ENCODE assay signal across 7 cellular contexts in the genomic region with DNA sequence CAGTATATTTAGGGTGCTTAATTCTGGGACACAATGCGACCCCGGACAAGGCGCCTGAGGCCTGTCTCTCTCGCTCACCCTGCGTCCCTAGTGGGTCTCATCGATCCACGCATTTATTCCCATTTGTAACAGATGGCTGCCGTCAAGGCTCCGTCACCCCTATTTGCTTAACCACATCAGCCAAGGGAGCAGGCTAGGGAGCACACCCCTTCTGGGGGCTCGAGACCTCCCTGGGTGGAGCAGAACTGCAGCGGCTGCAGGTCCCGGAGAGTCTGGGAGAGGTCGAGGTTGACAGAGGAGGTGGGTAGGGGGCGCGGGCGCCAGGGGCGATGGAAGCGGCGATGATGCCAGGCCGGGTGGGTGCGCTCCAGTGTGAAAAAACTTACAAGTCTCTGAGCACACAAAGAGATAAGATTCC. TPM values are rescaled to one million over a fixed set of nuclear protein-coding genes. Genes with fewer than 3 reads are reported as not detected.
DNase-seq lines count a peak whose midpoint lies in the region; FAIRE-seq and TF ChIP-seq lines count a peak whose summit lies in the region.

No MANE protein-coding gene starts in this region.

- FAIRE-seq in astrocyte (lab: Jason Lieb, UNC): no peak

- WGBS in spleen, 5 donors: 0 to 1% (median 1%) methylated on average over 20 to 21 of the region's 21 CpGs

- intact Hi-C loops in spleen (cut with DNase I; ENCODE audit: low total_unique reads): loop anchor here (10.0 kb wide), 1 partner anchor 174 kb away; no protein-coding TSS in a partner anchor

- H3K4me3 Mint-ChIP-seq in astrocyte (ENCODE audit: unreplicated experiment): peak overlapping the region; percentile 99

- TF ChIP-seq POLR2A in spleen (IDR thresholded peaks at IDR 0.05): no peak

- H3K27ac Mint-ChIP-seq in astrocyte (ENCODE audit: unreplicated experiment): peak overlapping the region; percentile 94

- no peak for TF ChIP-seq CTCF in astrocyte (IDR thresholded peaks at IDR 0.05; ENCODE audit: insufficient read depth, low read depth, low read length)
- no peak for TF ChIP-seq CTCF in spleen (IDR thresholded peaks at IDR 0.05 in 8 of 11, conservative IDR thresholded peaks at IDR 0.05 in 3 of 11)

- peaks cover 9% of the 10 kb centered on the region for H3K4me1 Mint-ChIP-seq in astrocyte (ENCODE audit: low read depth, unreplicated experiment)

- H3K9me3 Mint-ChIP-seq in astrocyte (ENCODE audit: unreplicated experiment): no peaks in the 10 kb centered on the region

- peak overlapping the region; percentile 84 for H3K4me3 ChIP-seq in HAP-1
- H3K4me3 ChIP-seq in SJCRH30: peak overlapping the region; percentile 88
- H3K4me3 ChIP-seq in astrocyte (ENCODE audit: insufficient read depth, low read depth, low read length): peak overlapping the region; percentile 92
- H3K4me3 ChIP-seq in iPS-20b (ENCODE audit: low read length): peak overlapping the region; percentile 99
- H3K4me3 ChIP-seq in spleen: peak overlapping the region; percentile 67 to 94 (median 84)

- H3K27me3 Mint-ChIP-seq in astrocyte (ENCODE audit: low read depth, unreplicated experiment): no peaks in the 10 kb centered on the region

- H3K9me3 ChIP-seq in HAP-1 (no peaks in the 10 kb centered on the region), SJCRH30 (replicated peaks) (no peaks in the 10 kb centered on the region), astrocyte (ENCODE audit: insufficient read depth, low read depth, low read length) (no peaks in the 10 kb centered on the region), iPS-20b (ENCODE audit: insufficient read depth, low read depth, low read length) (no peaks in the 10 kb centered on the region), spleen (no peaks in the 10 kb centered on the region)

- H3K27me3 ChIP-seq in HAP-1 (ENCODE audit: low read depth): no peaks in the 10 kb centered on the region
- no peaks in the 10 kb centered on the region for H3K27me3 ChIP-seq in SJCRH30
- H3K27me3 ChIP-seq in astrocyte (ENCODE audit: insufficient read depth, low read length): no peaks in the 10 kb centered on the region
- no peaks in the 10 kb centered on the region for H3K27me3 ChIP-seq in iPS-20b (ENCODE audit: insufficient read depth, low read length)
- H3K27me3 ChIP-seq in spleen (replicated peaks in 1 of 7): no peaks in the 10 kb centered on the region

- DNase-seq in HAP-1 (ENCODE audit: low spot score in 2 of 2) (peak in 1 of 2 experiments; percentile 26), SJCRH30 (peak; percentile 46 to 52), astrocyte (ENCODE audit: low read depth) (no peak), spleen (peak; percentile 89), NCI-H226 (no peak), NCI-H2107 (lab: John Stamatoyannopoulos, UW) (no peak)

- peaks cover 15% of the 10 kb centered on the region for H3K4me1 ChIP-seq in HAP-1
- H3K4me1 ChIP-seq in SJCRH30: peaks cover 11% of the 10 kb centered on the region
- H3K4me1 ChIP-seq in astrocyte (ENCODE audit: insufficient read depth, low read length): peaks cover 11% of the 10 kb centered on the region
- peaks cover 12% of the 10 kb centered on the region; the same call in 1 of the 2 replicates for H3K4me1 ChIP-seq in iPS-20b (ENCODE audit: insufficient read depth, low read length)
- peaks cover 20 to 60% (median 38%) of the 10 kb centered on the region in 6 donors for H3K4me1 ChIP-seq in spleen

- in situ Hi-C loops in HAP-1 (cut with MboI; ENCODE audit: low sequenced_read_pairs): no loop called here

- peaks cover 33% of the 10 kb centered on the region for H3K36me3 ChIP-seq in HAP-1 (replicated peaks)
- H3K36me3 ChIP-seq in SJCRH30: peaks cover 25% of the 10 kb centered on the region
- peaks cover 23% of the 10 kb centered on the region for H3K36me3 ChIP-seq in astrocyte (ENCODE audit: insufficient read depth, low read length)
- peaks cover 39% of the 10 kb centered on the region for H3K36me3 ChIP-seq in iPS-20b (ENCODE audit: insufficient read depth, low read depth, low read length)
- H3K36me3 ChIP-seq in spleen: peaks cover 0 to 38% (median 22%) of the 10 kb centered on the region in 6 donors

- H3K79me2 ChIP-seq in astrocyte (ENCODE audit: insufficient read depth, low read length): peaks cover 74% of the 10 kb centered on the region

- peak overlapping the region; percentile 100 for H3K4me2 ChIP-seq in astrocyte (ENCODE audit: low read length)

- H3K27ac ChIP-seq in SJCRH30 (peak overlapping the region; percentile 97), astrocyte (ENCODE audit: low read depth, low read length) (peak overlapping the region; percentile 99), iPS-20b (ENCODE audit: low read length) (peak overlapping the region; percentile 50), spleen (peak overlapping the region; percentile 95 to 99 (median 98))

- no peaks in the 10 kb centered on the region for H3K36me3 Mint-ChIP-seq in astrocyte (ENCODE audit: low read depth, unreplicated experiment)

- peak overlapping the region; percentile 74 for H2AFZ ChIP-seq in astrocyte (ENCODE audit: low read depth, low read length)

- peaks cover 6% of the 10 kb centered on the region for H4K20me1 ChIP-seq in astrocyte (ENCODE audit: insufficient read depth, low read length)

- H3K9ac ChIP-seq in astrocyte (ENCODE audit: low read length) (peak overlapping the region; percentile 99), iPS-20b (ENCODE audit: low read depth, low read length) (peak overlapping the region; percentile 100)

RNA-seq across cellular contexts. Expression of gene ALG5, which starts 0.5 kb away (rescaled TPM):
- total RNA-seq in SJCRH30 (2014; rRNA removed; shearing (Covaris generic)): 41.2 and 43.1 TPM in 2 replicates
- 26.3 and 29.5 TPM in 2 replicates for total RNA-seq in astrocyte
- total RNA-seq in spleen: 10 to 100 TPM; 20.8 to 36.8 (median 24.6) TPM
- polyA plus RNA-seq in spleen: 10 to 100 TPM; 24.4 to 29.6 (median 28.8) TPM

RNA-seq across cellular contexts. Expression of gene EXOSC8, which starts 2.0 kb away (rescaled TPM):
- total RNA-seq in SJCRH30 (2014; rRNA removed; shearing (Covaris generic)): 108 TPM in 2 replicates
- total RNA-seq in astrocyte: 26.3 and 29.6 TPM in 2 replicates
- total RNA-seq in spleen: 10 to 100 TPM; 24.9 to 43.7 (median 37.0) TPM
- polyA plus RNA-seq in spleen: 10 to 100 TPM; 54.2 to 86.2 (median 70.3) TPM

Comparison
In these comparisons a context has a peak if more than half of its experiments do, and no peak if none do; other contexts are left out.
1. DNase-seq: peak in SJCRH30 (2 of 2) and spleen (single experiment); none in astrocyte (single experiment), NCI-H226 (single experiment) and NCI-H2107 (single experiment).
2. Peak in every context shown above with its lines, with median percentiles within 50 percentile points of each other: H3K4me3 ChIP-seq and H3K27ac ChIP-seq.